ENCODE assay signal across 27 cellular contexts in genomic region chr5:153571157-153571556, GRCh38.
"Had no signal": no experiment of that assay in that cellular context is flagged by ENCODE, and none has a peak within 500 bp of the region (broad histone marks: within the 10 kb centered on the region; RNA-seq: fewer than 3 reads in every experiment).

No MANE protein-coding gene starts in this region.

- H3K4me3 Mint-ChIP-seq: activated naive CD4-positive, alpha-beta T cell treated with anti-CD3 and anti-CD28 coated beads for 36 hours; activated naive CD8-positive, alpha-beta T cell treated with anti-CD3 and anti-CD28 coated beads for 36 hours; activated T-helper 1 cell treated with anti-CD3 and anti-CD28 coated beads, Interleukin-12 subunit alpha, Interleukin-12 subunit beta, Interleukin-2, Interleukin-4 antibody, amounts not matched to agents 30 ng/mL and 10 ng/mL and 1 ng/mL, durations not matched to agents 14 hours and 24 hours and 36 hours; central memory CD8-positive, alpha-beta T cell; mesothelial cell of epicardium; naive B cell; nephron progenitor cell; T-helper 17 cell; type B pancreatic cell had no signal

- H3K27me3 Mint-ChIP-seq: activated naive CD8-positive, alpha-beta T cell treated with anti-CD3 and anti-CD28 coated beads for 36 hours; central memory CD8-positive, alpha-beta T cell; naive B cell; T-helper 17 cell; type B pancreatic cell had no signal

- H3K27ac ChIP-seq: breast epithelium, pancreas, psoas muscle, testis, uterus, WERI-Rb-1 had no signal

- H3K27ac Mint-ChIP-seq: activated naive CD4-positive, alpha-beta T cell treated with anti-CD3 and anti-CD28 coated beads for 36 hours; activated naive CD8-positive, alpha-beta T cell treated with anti-CD3 and anti-CD28 coated beads for 36 hours; activated T-helper 1 cell treated with anti-CD3 and anti-CD28 coated beads, Interleukin-12 subunit alpha, Interleukin-12 subunit beta, Interleukin-2, Interleukin-4 antibody, amounts not matched to agents 30 ng/mL and 10 ng/mL and 1 ng/mL, durations not matched to agents 14 hours and 24 hours and 36 hours; mesothelial cell of epicardium; naive B cell; nephron progenitor cell; T-helper 17 cell; type B pancreatic cell had no signal

- H3K4me3 ChIP-seq: breast epithelium, pancreas, psoas muscle, testis, uterus had no signal

- H3K9me3 ChIP-seq: breast epithelium, pancreas, psoas muscle, testis, uterus had no signal

- ATAC-seq: activated CD4-positive, CD25-positive, alpha-beta regulatory T cell treated with anti-CD3 and anti-CD28 coated beads, Interleukin-2, amount 50 U/mL, for 24 hours; pancreas; psoas muscle; T-helper 17 cell had no signal

- DNase-seq: activated CD4-positive, alpha-beta T cell treated with anti-CD3 and anti-CD28 coated beads for 48 hours; activated CD4-positive, alpha-beta T cell treated with anti-CD3 and anti-CD28 coated beads, Interleukin-2, amount 50 U/mL, for 48 hours; activated CD8-positive, alpha-beta memory T cell treated with anti-CD3 and anti-CD28 coated beads, Interleukin-2, amount 50 U/mL, for 4 hours; activated effector memory CD4-positive, alpha-beta T cell treated with anti-CD3 and anti-CD28 coated beads, Interleukin-2, amount 50 U/mL, for 16 hours; activated naive CD4-positive, alpha-beta T cell treated with anti-CD3 and anti-CD28 coated beads for 36 hours; activated naive CD8-positive, alpha-beta T cell treated with anti-CD3 and anti-CD28 coated beads for 36 hours; activated T-cell treated with anti-CD3 and anti-CD28 coated beads, Interleukin-2, amount 50 U/mL, for 1 hour; effector CD8-positive, alpha-beta T cell; foreskin melanocyte; naive B cell; nephron progenitor cell; pancreas; psoas muscle; stimulated activated CD4-positive, alpha-beta T cell treated with anti-CD3 and anti-CD28 coated beads, Interleukin-2, amount 100 ng/mL, for 48 hours; stimulated activated naive CD4-positive, alpha-beta T cell treated with Interleukin-2 at 50 U/mL for 16 hours; SW 1271; T-helper 17 cell; T1000; testis; uterus; WERI-Rb-1 had no signal

- H3K36me3 ChIP-seq: breast epithelium, pancreas, uterus, WERI-Rb-1 had no signal

- H3K4me1 Mint-ChIP-seq: activated naive CD8-positive, alpha-beta T cell treated with anti-CD3 and anti-CD28 coated beads for 36 hours; central memory CD8-positive, alpha-beta T cell; naive B cell; T-helper 17 cell had no signal

- H3K9me3 Mint-ChIP-seq: activated naive CD8-positive, alpha-beta T cell treated with anti-CD3 and anti-CD28 coated beads for 36 hours; activated T-helper 1 cell treated with anti-CD3 and anti-CD28 coated beads, Interleukin-12 subunit alpha, Interleukin-12 subunit beta, Interleukin-2, Interleukin-4 antibody, amounts not matched to agents 30 ng/mL and 10 ng/mL and 1 ng/mL, durations not matched to agents 14 hours and 24 hours and 36 hours; central memory CD8-positive, alpha-beta T cell; mesothelial cell of epicardium; nephron progenitor cell; type B pancreatic cell had no signal

- H3K27me3 ChIP-seq: breast epithelium, pancreas, testis, uterus had no signal

- H3K4me1 ChIP-seq: breast epithelium, pancreas, psoas muscle, testis, uterus had no signal

- H3K36me3 Mint-ChIP-seq: activated naive CD8-positive, alpha-beta T cell treated with anti-CD3 and anti-CD28 coated beads for 36 hours; mesothelial cell of epicardium; naive B cell; type B pancreatic cell had no signal
